ENCODE assay signal across 8 cellular contexts in the genomic region with DNA sequence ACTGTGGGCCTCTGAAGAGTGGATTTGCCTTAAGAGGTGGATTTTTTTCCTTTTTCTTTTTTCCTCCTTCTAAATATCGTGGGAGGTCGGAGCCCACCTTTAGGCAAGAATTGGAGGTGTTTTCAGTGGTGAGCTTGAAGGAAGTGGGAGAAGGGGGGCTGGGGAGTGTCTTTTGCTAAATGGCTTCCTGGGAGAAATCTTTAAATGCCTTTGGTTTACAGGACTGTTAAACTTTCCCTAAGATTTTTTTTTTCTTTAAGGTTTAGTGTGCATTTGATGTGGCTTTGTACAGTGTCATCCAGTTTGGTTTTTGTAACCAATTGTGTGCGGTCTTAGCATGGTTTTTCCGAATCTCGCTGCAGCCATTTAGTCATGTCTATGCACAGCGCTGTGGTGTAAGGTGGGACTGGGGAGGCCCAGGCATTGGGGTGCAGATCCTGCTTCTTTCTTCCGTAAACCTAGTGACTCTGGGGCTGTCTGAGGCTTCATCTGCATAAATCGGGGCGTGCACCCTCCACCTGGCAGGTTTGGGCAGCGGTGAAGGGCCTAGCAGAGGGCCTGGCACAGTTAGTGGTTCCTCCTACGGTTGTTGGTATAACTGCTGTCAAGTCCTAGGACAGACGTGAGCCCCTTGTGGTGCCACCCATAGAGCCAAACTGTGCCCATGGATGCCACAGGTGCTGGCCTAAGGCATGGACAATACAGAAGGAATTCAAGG. TPM values are rescaled to one million over a fixed set of nuclear protein-coding genes. Genes with fewer than 3 reads are reported as not detected.
DNase-seq lines count a peak whose midpoint lies in the region; FAIRE-seq and TF ChIP-seq lines count a peak whose summit lies in the region.

No MANE protein-coding gene starts in this region.

- peak overlapping the region; percentile 100 for H3K4me2 ChIP-seq in keratinocyte (ENCODE audit: control insufficient read depth, extremely low read depth, insufficient read depth, low read depth, low read length)

- H3K4me3 ChIP-seq in BJ (ENCODE audit: low read depth, low read length) (peak overlapping the region; percentile 54), HFF-Myc (replicated peaks; ENCODE audit: low read depth, low read length) (peak overlapping the region; percentile 84), keratinocyte (ENCODE audit: control insufficient read depth in 2 of 3, extremely low read depth in 1 of 3, insufficient read depth in 2 of 3, low read depth in 1 of 3, low read length in 3 of 3) (peak overlapping the region; percentile 56 to 95 (median 93))

- DNase-seq in BJ (ENCODE audit: low read depth), result no peak
- DNase-seq in HFF-Myc (ENCODE audit: extremely low read depth, low read depth), result no peak
- peak; percentile 76 for DNase-seq in T-helper 2 cell treated with Interferon-gamma antibody and Interleukin-4, amounts not matched to agents 5 μg/mL and 100 μg/mL, for 36 hours (ENCODE audit: low spot score)
- peak; percentile 48 for DNase-seq in astrocyte of the hippocampus (ENCODE audit: low read depth, low spot score)
- no peak for DNase-seq in keratinocyte (ENCODE audit: low read depth, low spot score)
- DNase-seq in stimulated activated CD4-positive, alpha-beta T cell treated with anti-CD3 and anti-CD28 coated beads, Interleukin-2, amount 100 ng/mL, for 24 hours, result peak; percentile 74 to 76
- no peak for DNase-seq in NCI-H446 (lab: John Stamatoyannopoulos, UW)
- no peak for DNase-seq in SK-N-DZ (ENCODE audit: low spot score)

- peaks cover 49% of the 10 kb centered on the region for H3K4me1 ChIP-seq in keratinocyte (ENCODE audit: control insufficient read depth, extremely low read depth, insufficient read depth, low read length)

- H3K27me3 ChIP-seq in BJ (ENCODE audit: control insufficient read depth, insufficient read depth, low read length) (no peaks in the 10 kb centered on the region), keratinocyte (ENCODE audit: control insufficient read depth, extremely low read depth, insufficient read depth, low read length) (no peaks in the 10 kb centered on the region)

- TF ChIP-seq CTCF in BJ (IDR thresholded peaks at IDR 0.05; ENCODE audit: insufficient read depth, low read depth, low read length), result no peak
- TF ChIP-seq CTCF in HFF-Myc (IDR thresholded peaks at IDR 0.05; ENCODE audit: low read depth, low read length, missing control alignments), result no peak
- TF ChIP-seq CTCF in keratinocyte (optimal IDR thresholded peaks at IDR 0.05 in 1 of 3, IDR thresholded peaks at IDR 0.05 in 1 of 3, conservative IDR thresholded peaks at IDR 0.05 in 1 of 3; ENCODE audit: extremely low read depth in 1 of 3, insufficient read depth in 2 of 3, low read length in 3 of 3), result no peak

- no peaks in the 10 kb centered on the region for H3K9me3 ChIP-seq in keratinocyte (ENCODE audit: control insufficient read depth, low read depth, low read length)

- H3K27me3 Mint-ChIP-seq in T-helper 2 cell treated with Interferon-gamma antibody and Interleukin-4, amounts not matched to agents 5 μg/mL and 100 μg/mL, for 36 hours (ENCODE audit: low read depth), result no peaks in the 10 kb centered on the region

- H2AFZ ChIP-seq in keratinocyte (ENCODE audit: control insufficient read depth, low read length), result no peak overlapping the region

- POLR2A ChIA-PET in BJ (lab: Charles Lee), result no interaction called here

- FAIRE-seq in keratinocyte (lab: Jason Lieb, UNC), result peak; percentile 58

- peak overlapping the region; percentile 92 for H3K27ac Mint-ChIP-seq in T-helper 2 cell treated with Interferon-gamma antibody and Interleukin-4, amounts not matched to agents 5 μg/mL and 100 μg/mL, for 36 hours

- peak overlapping the region; percentile 93 for H3K9ac ChIP-seq in keratinocyte (ENCODE audit: control insufficient read depth, extremely low read depth, insufficient read depth, low read length)

- peaks cover 51% of the 10 kb centered on the region for H3K4me1 Mint-ChIP-seq in T-helper 2 cell treated with Interferon-gamma antibody and Interleukin-4, amounts not matched to agents 5 μg/mL and 100 μg/mL, for 36 hours (ENCODE audit: low read depth)

- H3K36me3 Mint-ChIP-seq in T-helper 2 cell treated with Interferon-gamma antibody and Interleukin-4, amounts not matched to agents 5 μg/mL and 100 μg/mL, for 36 hours (ENCODE audit: low read depth), result peaks cover 22% of the 10 kb centered on the region

- no peaks in the 10 kb centered on the region for H3K9me3 Mint-ChIP-seq in T-helper 2 cell treated with Interferon-gamma antibody and Interleukin-4, amounts not matched to agents 5 μg/mL and 100 μg/mL, for 36 hours

- CTCF ChIA-PET in BJ (lab: Yijun Ruan, JAX), result interaction anchor here (0.6 kb wide), 1 partner anchor 348 kb away, joined by 3 read pairs; no protein-coding TSS in a partner anchor

- H3K79me2 ChIP-seq in keratinocyte (ENCODE audit: control insufficient read depth, insufficient read depth, low read length), result peaks cover 54% of the 10 kb centered on the region

- dilution Hi-C loops in keratinocyte (cut with MboI; ENCODE audit: extremely low pct_ligation_motif_present, low sequenced_read_pairs), result no loop called here

- peaks cover 4% of the 10 kb centered on the region for H3K9me1 ChIP-seq in keratinocyte (ENCODE audit: control insufficient read depth, extremely low read depth, insufficient read depth, low read length)

- H3K27ac ChIP-seq in keratinocyte (ENCODE audit: control insufficient read depth, insufficient read depth, low read length), result peak overlapping the region; percentile 90

- H4K20me1 ChIP-seq in keratinocyte (ENCODE audit: control insufficient read depth, extremely low read depth, insufficient read depth, low read length), result peaks cover 39% of the 10 kb centered on the region

- H3K36me3 ChIP-seq in BJ (ENCODE audit: control insufficient read depth, insufficient read depth, low read length) (no peaks in the 10 kb centered on the region), keratinocyte (ENCODE audit: control insufficient read depth in 2 of 2, extremely low read depth in 1 of 2, insufficient read depth in 2 of 2, low read length in 2 of 2) (peaks cover 0 to 4% of the 10 kb centered on the region in 2 experiments)

- H3K4me3 Mint-ChIP-seq in T-helper 2 cell treated with Interferon-gamma antibody and Interleukin-4, amounts not matched to agents 5 μg/mL and 100 μg/mL, for 36 hours, result peak overlapping the region; percentile 93

RNA-seq across cellular contexts. Expression of a gene that starts 1.3 kb away (rescaled TPM):
- polyA plus RNA-seq in BJ (2011; rRNA removed) (19.3 and 25.8 TPM in 2 replicates), keratinocyte (15.2 to 38.8 TPM (median 20.8 TPM) in 3 replicates)
- polyA minus RNA-seq in BJ (2011; rRNA and poly(A)+ RNA removed), result 32.4 and 61.4 TPM in 2 replicates
- polyA plus RNA-seq in keratinocyte (2011; ENCODE audit: low read depth), result 36.7 TPM
- 26.1 and 27.0 TPM in 2 replicates for polyA plus RNA-seq in keratinocyte (2011; cell fraction: cytosol; rRNA removed)
- 170 and 203 TPM in 2 replicates for polyA plus RNA-seq in keratinocyte (2011; cell fraction: nucleus; rRNA removed)
- polyA plus RNA-seq in keratinocyte (2012; ENCODE audit: low replicate concordance), result 32.6 and 73.5 TPM in 2 replicates
- polyA minus RNA-seq in keratinocyte, result 69.3 to 140 TPM (median 93.9 TPM) in 3 replicates
- 29.4 TPM for polyA minus RNA-seq in keratinocyte (2011; cell fraction: cytosol; rRNA and poly(A)+ RNA removed)
- polyA minus RNA-seq in keratinocyte (2011; cell fraction: nucleus; rRNA and poly(A)+ RNA removed), result 91.0 and 150 TPM in 2 replicates
- polyA plus RNA-seq in SK-N-DZ (2014; cell fraction: cytosol; rRNA removed), result 81.2 and 95.5 TPM in 2 replicates
- polyA plus RNA-seq in SK-N-DZ (2014; cell fraction: nucleus; rRNA removed), result 79.4 and 130 TPM in 2 replicates

Comparison
In these comparisons a context has a peak if more than half of its experiments do, and no peak if none do; other contexts are left out.
1. DNase-seq: peak in T-helper 2 cell treated with Interferon-gamma antibody and Interleukin-4, amounts not matched to agents 5 μg/mL and 100 μg/mL, for 36 hours (single experiment), astrocyte of the hippocampus (single experiment) and stimulated activated CD4-positive, alpha-beta T cell treated with anti-CD3 and anti-CD28 coated beads, Interleukin-2, amount 100 ng/mL, for 24 hours (2 of 2); none in BJ (single experiment), HFF-Myc (single experiment), keratinocyte (single experiment), NCI-H446 (0 of 2) and SK-N-DZ (single experiment).
2. Peak in every context shown above with its lines, with median percentiles within 50 percentile points of each other: H3K4me3 ChIP-seq.